Comparison of ENCODE assay signal across 7 cellular contexts in genomic region chr17:31549525-31550388, GRCh38.
A peak's percentile ranks its signal among the peaks of the same experiment; 100 is the strongest.
DNase-seq lines count a peak whose midpoint lies in the region; ATAC-seq and TF ChIP-seq lines count a peak whose summit lies in the region.

No MANE protein-coding gene starts in this region.

- H3K4me3 ChIP-seq in retinal pigment epithelial cell (ENCODE audit: low read length) = peak overlapping the region; percentile 75

- TF ChIP-seq POLR2A in GM18505 (IDR thresholded peaks at IDR 0.05; ENCODE audit: borderline replicate concordance, extremely low read depth, insufficient read depth, insufficient read length) = peak; percentile 70

- TF ChIP-seq CTCF in retinal pigment epithelial cell (conservative IDR thresholded peaks at IDR 0.05; ENCODE audit: low read depth, low read length) = no peak

- DNase-seq in NCI-H187 treated with DMSO at 0.1 percent for 48 hours (lab: John Stamatoyannopoulos, UW) = peak; percentile 33
- peak; percentile 96 for DNase-seq in T1000 (lab: John Stamatoyannopoulos, UW)
- DNase-seq in astrocyte of the hippocampus (ENCODE audit: low read depth, low spot score) = peak; percentile 97
- DNase-seq in hippocampal formation (lab: John Stamatoyannopoulos, UW) = peak; percentile 90 to 93
- no peak for DNase-seq in retinal pigment epithelial cell (ENCODE audit: low read depth)

- peak; percentile 72 for ATAC-seq in GM18505 (IDR thresholded peaks at IDR 0.05; ENCODE audit: unreplicated experiment)
- peak; percentile 76 for ATAC-seq in HG02885 (IDR thresholded peaks at IDR 0.05; ENCODE audit: poor library complexity, unreplicated experiment)
